In the genomic region with DNA sequence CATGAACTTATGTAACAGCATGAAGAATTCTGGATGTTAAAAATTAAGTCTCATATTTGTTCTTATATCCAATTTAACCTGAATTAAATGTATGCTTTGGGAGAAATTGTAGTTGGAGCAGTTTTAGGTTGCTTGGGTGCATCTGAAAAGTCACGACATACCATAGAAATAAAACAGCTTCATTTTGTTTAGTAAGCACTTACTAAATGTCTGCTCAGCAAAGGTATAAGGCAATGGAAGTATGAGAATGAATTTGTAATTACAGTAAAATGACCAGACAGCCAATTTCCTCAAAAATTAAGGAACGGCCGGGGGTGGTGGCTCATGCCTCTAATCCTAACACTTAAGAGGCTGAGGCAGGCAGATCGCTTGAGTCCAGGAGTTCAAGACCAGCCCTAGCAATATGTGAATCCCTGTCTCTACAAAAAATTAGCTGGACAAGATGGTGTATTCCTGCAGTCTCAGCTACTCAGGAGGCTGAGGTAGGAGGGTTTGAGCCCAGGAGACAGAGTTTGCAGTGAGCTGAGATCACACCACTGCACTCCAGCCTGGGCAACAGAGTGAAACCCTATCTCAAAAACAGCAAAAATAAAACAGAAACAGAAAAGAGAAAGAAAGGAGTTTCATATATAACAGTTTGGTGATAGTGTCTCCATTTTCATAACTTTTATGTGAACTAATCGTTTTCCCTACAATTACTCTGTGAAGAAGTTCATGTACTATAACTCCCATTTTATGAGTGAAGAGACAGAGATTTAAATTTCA, we compare ENCODE assay signal across 19 cellular contexts. TPM values are rescaled to one million over a fixed set of nuclear protein-coding genes. Genes with fewer than 3 reads are reported as not detected.
A peak's percentile ranks its signal among the peaks of the same experiment; 100 is the strongest.
DNase-seq lines count a peak whose midpoint lies in the region; ATAC-seq, FAIRE-seq and TF ChIP-seq lines count a peak whose summit lies in the region.
"Had no signal": no experiment of that assay in that cellular context is flagged by ENCODE, and none has a peak within 500 bp of the region (broad histone marks: within the 10 kb centered on the region; RNA-seq: fewer than 3 reads in every experiment).

No MANE protein-coding gene starts in this region.

- no peak overlapping the region for H3K4me3 Mint-ChIP-seq in activated CD8-positive, alpha-beta T cell treated with anti-CD3 and anti-CD28 coated beads for 36 hours
- no peak overlapping the region for H3K4me3 Mint-ChIP-seq in activated CD8-positive, alpha-beta T cell treated with anti-CD3 and anti-CD28 coated beads, Interleukin-2, amount 10 ng/mL, durations not matched to agents 7 days and 5 days
- H3K4me3 Mint-ChIP-seq: GM23338, type B pancreatic cell had no signal

- H2BK15ac ChIP-seq in mesendoderm (replicated peaks; ENCODE audit: low read depth): no peak overlapping the region

- H3K4me1 ChIP-seq in mesendoderm (ENCODE audit: control insufficient read depth, low read depth, low read length): peaks cover 10% of the 10 kb centered on the region
- H3K4me1 ChIP-seq in effector memory CD4-positive, alpha-beta T cell (ENCODE audit: control insufficient read depth, insufficient read depth, low read length, poor library complexity, severe bottlenecking): peaks cover 16% of the 10 kb centered on the region

- H3K9me3 Mint-ChIP-seq in activated CD8-positive, alpha-beta T cell treated with anti-CD3 and anti-CD28 coated beads for 36 hours: peaks cover 9% of the 10 kb centered on the region
- no peaks in the 10 kb centered on the region for H3K9me3 Mint-ChIP-seq in activated CD8-positive, alpha-beta T cell treated with anti-CD3 and anti-CD28 coated beads, Interleukin-2, amount 10 ng/mL, durations not matched to agents 7 days and 5 days (ENCODE audit: insufficient read depth)
- H3K9me3 Mint-ChIP-seq: GM23338, type B pancreatic cell had no signal

- H3K18ac ChIP-seq in mesendoderm (ENCODE audit: low read length): peak overlapping the region; percentile 6

- no peak overlapping the region for H3K4me3 ChIP-seq in mesendoderm (ENCODE audit: low read length)
- H3K4me3 ChIP-seq in effector memory CD4-positive, alpha-beta T cell (ENCODE audit: insufficient read depth, low read depth, low read length, poor library complexity, severe bottlenecking): no peak overlapping the region
- H3K4me3 ChIP-seq: GM23338, mucosa of descending colon had no signal

- intact Hi-C loops in activated CD8-positive, alpha-beta T cell treated with anti-CD3 and anti-CD28 coated beads for 36 hours (cut with micrococcal nuclease): no loop called here

- ATAC-seq in activated CD8-positive, alpha-beta T cell treated with anti-CD3 and anti-CD28 coated beads for 36 hours: no peak
- no peak for ATAC-seq in activated CD8-positive, alpha-beta T cell treated with anti-CD3 and anti-CD28 coated beads, Interleukin-2, amount 10 ng/mL, durations not matched to agents 7 days and 5 days
- peak; percentile 40 for ATAC-seq in HG03432 (IDR thresholded peaks at IDR 0.05; ENCODE audit: unreplicated experiment)
- ATAC-seq: GM23338, mucosa of descending colon had no signal

- H4K8ac ChIP-seq in mesendoderm (ENCODE audit: low read depth, low read length): no peak overlapping the region

- peak overlapping the region; percentile 48 for H3K27ac Mint-ChIP-seq in activated CD8-positive, alpha-beta T cell treated with anti-CD3 and anti-CD28 coated beads for 36 hours
- H3K27ac Mint-ChIP-seq in activated CD8-positive, alpha-beta T cell treated with anti-CD3 and anti-CD28 coated beads, Interleukin-2, amount 10 ng/mL, durations not matched to agents 7 days and 5 days: no peak overlapping the region
- H3K27ac Mint-ChIP-seq: GM23338, type B pancreatic cell had no signal

- H2BK5ac ChIP-seq in mesendoderm (ENCODE audit: low read length): no peak overlapping the region

- WGBS in mesendoderm (ENCODE audit: extremely low coverage, insufficient coverage, low lambda C conversion rate): no CpG with 5 or more reads among the region's 5 CpGs

- H4K5ac ChIP-seq in mesendoderm (ENCODE audit: low read length): no peak overlapping the region

- no peak overlapping the region for H3K23ac ChIP-seq in mesendoderm (ENCODE audit: low read length)

- H3K36me3 ChIP-seq in mesendoderm (ENCODE audit: control insufficient read depth, insufficient read depth, low read length): no peaks in the 10 kb centered on the region
- no peaks in the 10 kb centered on the region for H3K36me3 ChIP-seq in effector memory CD4-positive, alpha-beta T cell (ENCODE audit: control insufficient read depth, insufficient read depth, low read length)

- POLR2A ChIA-PET in activated CD8-positive, alpha-beta T cell treated with anti-CD3 and anti-CD28 coated beads for 36 hours (lab: Charles Lee): interaction anchor here (13.6 kb wide), 1 partner anchor 49 kb away, joined by 108 read pairs; a partner anchor contains a TSS
- POLR2A ChIA-PET in activated CD8-positive, alpha-beta T cell treated with anti-CD3 and anti-CD28 coated beads, Interleukin-2, amount 10 ng/mL, durations not matched to agents 7 days and 5 days (lab: Charles Lee): interaction anchor here (2.9 to 3.6 kb wide), 2 partner anchors 20 to 48 kb away, joined by 11 to 20 read pairs; a partner anchor contains a TSS

- in situ Hi-C loops in GM13976 (cut with MboI; ENCODE audit: low sequenced_read_pairs, unreplicated experiment): no loop called here

- H3K4me1 Mint-ChIP-seq in activated CD8-positive, alpha-beta T cell treated with anti-CD3 and anti-CD28 coated beads for 36 hours (ENCODE audit: low read depth): peaks cover 75% of the 10 kb centered on the region
- peaks cover 62% of the 10 kb centered on the region for H3K4me1 Mint-ChIP-seq in activated CD8-positive, alpha-beta T cell treated with anti-CD3 and anti-CD28 coated beads, Interleukin-2, amount 10 ng/mL, durations not matched to agents 7 days and 5 days (ENCODE audit: low read depth)

- no peaks in the 10 kb centered on the region for H3K27me3 Mint-ChIP-seq in activated CD8-positive, alpha-beta T cell treated with anti-CD3 and anti-CD28 coated beads for 36 hours
- no peaks in the 10 kb centered on the region for H3K27me3 Mint-ChIP-seq in activated CD8-positive, alpha-beta T cell treated with anti-CD3 and anti-CD28 coated beads, Interleukin-2, amount 10 ng/mL, durations not matched to agents 7 days and 5 days (ENCODE audit: low read depth)
- H3K27me3 Mint-ChIP-seq: type B pancreatic cell had no signal

- H3K4me2 ChIP-seq in mesendoderm (ENCODE audit: low read length): no peak overlapping the region
- H3K4me2 ChIP-seq: GM23338 had no signal

- no peak for TF ChIP-seq CTCF in activated CD8-positive, alpha-beta T cell treated with anti-CD3 and anti-CD28 coated beads for 36 hours (IDR thresholded peaks at IDR 0.05)
- no peak for TF ChIP-seq CTCF in GM13976 (IDR thresholded peaks at IDR 0.05; ENCODE audit: borderline replicate concordance, control extremely low read depth, extremely low read depth, insufficient read depth, missing control alignments)

- H3K27ac ChIP-seq in mesendoderm (ENCODE audit: low read depth, low read length): no peak overlapping the region
- H3K27ac ChIP-seq in effector memory CD4-positive, alpha-beta T cell (ENCODE audit: insufficient read depth, low read length, poor library complexity, severe bottlenecking): no peak overlapping the region

- DNase-seq in activated CD8-positive, alpha-beta T cell treated with anti-CD3 and anti-CD28 coated beads for 36 hours: no peak
- DNase-seq in activated CD8-positive, alpha-beta T cell treated with anti-CD3 and anti-CD28 coated beads, Interleukin-2, amount 10 ng/mL, durations not matched to agents 7 days and 5 days: no peak
- DNase-seq in GM19239 (ENCODE audit: insufficient read length, low spot score) (no peak), mesendoderm (no peak), GM13976 (ENCODE audit: low spot score) (no peak), DMS79 (lab: John Stamatoyannopoulos, UW) (no peak)
- DNase-seq in effector memory CD4-positive, alpha-beta T cell: no peak
- DNase-seq: effector CD8-positive, alpha-beta T cell; hippocampal formation; mucosa of descending colon; NCI-H2081 treated with DMSO at 0.1 percent for 48 hours; NCI-H748 treated with DMSO at 0.1 percent for 48 hours; occipital lobe; stimulated activated CD4-positive, alpha-beta T cell treated with anti-CD3 and anti-CD28 coated beads, Interleukin-4, amount 100 ng/mL, for 1 hour; stimulated activated CD8-positive, alpha-beta memory T cell treated with anti-CD3 and anti-CD28 coated beads, Interleukin-4, amount 100 ng/mL, for 48 hours had no signal

- H3K27me3 ChIP-seq in mesendoderm (ENCODE audit: insufficient read depth, low read length, poor library complexity): no peaks in the 10 kb centered on the region
- no peaks in the 10 kb centered on the region for H3K27me3 ChIP-seq in effector memory CD4-positive, alpha-beta T cell (replicated peaks; ENCODE audit: control insufficient read depth, insufficient read depth, low read length, poor library complexity, severe bottlenecking)

- no peaks in the 10 kb centered on the region for H3K9me3 ChIP-seq in effector memory CD4-positive, alpha-beta T cell (ENCODE audit: control insufficient read depth, low read length)
- H3K9me3 ChIP-seq: mucosa of descending colon had no signal

- CTCF ChIA-PET in activated CD8-positive, alpha-beta T cell treated with anti-CD3 and anti-CD28 coated beads for 36 hours (lab: Charles Lee): interaction anchor here (1.6 kb wide), 1 partner anchor 15 kb away, joined by 3 read pairs; no protein-coding TSS in a partner anchor
- CTCF ChIA-PET in activated CD8-positive, alpha-beta T cell treated with anti-CD3 and anti-CD28 coated beads, Interleukin-2, amount 10 ng/mL, durations not matched to agents 7 days and 5 days (lab: Charles Lee): no interaction called here

- H2BK120ac ChIP-seq in mesendoderm (ENCODE audit: low read depth, low read length): no peak overlapping the region

- no peak overlapping the region for H3K56ac ChIP-seq in mesendoderm (ENCODE audit: low read length)

- H2AK5ac ChIP-seq in mesendoderm (ENCODE audit: low read length): no peak overlapping the region

- no peaks in the 10 kb centered on the region for H3K79me2 ChIP-seq in mesendoderm (ENCODE audit: control insufficient read depth, insufficient read depth, low read length)

- H3K4ac ChIP-seq in mesendoderm (ENCODE audit: low read depth, low read length): no peak overlapping the region

- H3K79me1 ChIP-seq in mesendoderm (ENCODE audit: low read length): no peaks in the 10 kb centered on the region

- H3K9ac ChIP-seq in mesendoderm (ENCODE audit: low read length): no peak overlapping the region

- peak; percentile 11 for FAIRE-seq in GM19239 (lab: Jason Lieb, UNC)
- FAIRE-seq: GM12891 had no signal

- no peaks in the 10 kb centered on the region for H3K36me3 Mint-ChIP-seq in activated CD8-positive, alpha-beta T cell treated with anti-CD3 and anti-CD28 coated beads for 36 hours (ENCODE audit: low read depth)
- H3K36me3 Mint-ChIP-seq in activated CD8-positive, alpha-beta T cell treated with anti-CD3 and anti-CD28 coated beads, Interleukin-2, amount 10 ng/mL, durations not matched to agents 7 days and 5 days (ENCODE audit: low read depth): no peaks in the 10 kb centered on the region
- H3K36me3 Mint-ChIP-seq: type B pancreatic cell had no signal

RNA-seq across cellular contexts. Expression of a gene that starts 47.2 kb away (rescaled TPM):
- total RNA-seq in activated CD8-positive, alpha-beta T cell treated with anti-CD3 and anti-CD28 coated beads for 36 hours: 100 to 1,000 TPM; 116 to 120 TPM
- 100 to 1,000 TPM; 208 to 215 TPM for total RNA-seq in activated CD8-positive, alpha-beta T cell treated with anti-CD3 and anti-CD28 coated beads, Interleukin-2, amount 10 ng/mL, durations not matched to agents 7 days and 5 days
- 36.1 TPM for polyA plus RNA-seq in mesendoderm (2013, experiment 1 of 2)
- polyA plus RNA-seq in mesendoderm (2013, experiment 2 of 2): 35.3 TPM
